11 cellular contexts compared by ENCODE assay signal in the genomic region with DNA sequence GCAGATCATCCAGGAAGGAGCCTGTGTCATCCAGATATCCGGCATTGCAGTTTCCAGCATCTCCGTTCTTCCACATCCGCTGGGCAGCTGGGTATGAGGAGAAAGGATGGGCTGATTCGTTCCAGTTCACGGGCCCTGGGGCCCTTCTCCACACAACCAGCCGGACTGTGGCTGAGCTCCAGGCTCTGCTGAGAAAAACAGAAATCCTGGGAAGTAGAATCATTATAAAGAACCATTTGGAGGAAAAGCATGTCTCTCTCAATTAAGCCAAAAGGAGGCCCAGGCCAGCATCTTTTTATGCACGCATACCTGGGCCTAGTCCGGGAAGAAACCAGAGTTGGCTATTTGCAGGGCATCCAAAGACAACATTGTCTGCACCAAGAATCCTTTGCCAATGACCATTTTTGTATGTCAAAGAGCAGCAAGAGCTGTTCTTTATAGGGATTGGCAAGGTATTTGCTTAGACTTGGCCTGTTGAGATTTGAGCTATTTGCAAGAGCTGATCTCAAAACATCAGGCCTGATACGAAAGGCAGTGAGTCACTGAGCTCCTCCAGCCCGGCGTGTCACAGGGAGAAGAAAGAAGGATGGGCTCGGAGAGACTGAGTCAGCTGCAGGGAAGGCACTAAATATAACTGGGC.
DNase-seq lines count a peak whose midpoint lies in the region; ATAC-seq and TF ChIP-seq lines count a peak whose summit lies in the region.
"Had no signal": no experiment of that assay in that cellular context is flagged by ENCODE, and none has a peak within 500 bp of the region (broad histone marks: within the 10 kb centered on the region; RNA-seq: fewer than 3 reads in every experiment).

No MANE protein-coding gene starts in this region.

- H3K36me3 ChIP-seq in heart right ventricle: no peaks in the 10 kb centered on the region

- H3K4me1 ChIP-seq in heart right ventricle: peaks cover 9 to 64% (median 28%) of the 10 kb centered on the region in 9 donors

- ATAC-seq in heart right ventricle: peak in 7 of 8 donors; percentile 62 to 84 (median 75)
- ATAC-seq in sciatic nerve: peak; percentile 85
- no peak for ATAC-seq in HG03521 (IDR thresholded peaks at IDR 0.05; ENCODE audit: unreplicated experiment)
- ATAC-seq: left lobe of liver had no signal

- no peak overlapping the region for H3K4me3 Mint-ChIP-seq in type B pancreatic cell
- H3K4me3 Mint-ChIP-seq: activated CD4-positive, alpha-beta T cell treated with anti-CD3 and anti-CD28 coated beads, Interleukin-2, amount 10 ng/mL, durations not matched to agents 24 days and 14 days had no signal

- H3K27me3 ChIP-seq in heart right ventricle: peaks cover 0 to 8% (median 0%) of the 10 kb centered on the region in 7 donors

- H3K27ac Mint-ChIP-seq in type B pancreatic cell: no peak overlapping the region
- H3K27ac Mint-ChIP-seq: activated CD4-positive, alpha-beta T cell treated with anti-CD3 and anti-CD28 coated beads, Interleukin-2, amount 10 ng/mL, durations not matched to agents 24 days and 14 days had no signal

- H3K4me3 ChIP-seq in astrocyte of the cerebellum (ENCODE audit: low read depth, low read length) (no peak overlapping the region), heart right ventricle (no peak overlapping the region)

- peak overlapping the region; percentile 15 to 84 (median 59) for H3K27ac ChIP-seq in heart right ventricle

- H3K9me3 ChIP-seq in heart right ventricle: no peaks in the 10 kb centered on the region

- in situ Hi-C loops in astrocyte of the cerebellum (cut with HindIII; ENCODE audit: low sequenced_read_pairs): no loop called here

- H3K36me3 Mint-ChIP-seq in type B pancreatic cell: no peaks in the 10 kb centered on the region

- peaks cover 27% of the 10 kb centered on the region for H3K27me3 Mint-ChIP-seq in type B pancreatic cell
- H3K27me3 Mint-ChIP-seq: activated CD4-positive, alpha-beta T cell treated with anti-CD3 and anti-CD28 coated beads, Interleukin-2, amount 10 ng/mL, durations not matched to agents 24 days and 14 days had no signal

- WGBS in heart right ventricle, 2 donors: 58% methylated on average over 12 of the region's 12 CpGs

- peaks cover 30% of the 10 kb centered on the region for H3K4me1 Mint-ChIP-seq in type B pancreatic cell (ENCODE audit: unreplicated experiment)

- DNase-seq in EH (ENCODE audit: low read depth) (peak; percentile 85), astrocyte of the cerebellum (ENCODE audit: low read depth) (peak; percentile 69), heart right ventricle (peak in 1 of 2 donors; percentile 57), sciatic nerve (ENCODE audit: low spot score) (no peak), type B pancreatic cell (ENCODE audit: extremely low spot score, unreplicated experiment) (no peak), NCI-H69 (lab: John Stamatoyannopoulos, UW) (no peak), NCI-H2196 (lab: John Stamatoyannopoulos, UW; ENCODE audit: unreplicated experiment) (no peak)
- DNase-seq: activated CD4-positive, alpha-beta T cell treated with anti-CD3 and anti-CD28 coated beads, Interleukin-2, amount 10 ng/mL, durations not matched to agents 24 days and 14 days; stimulated activated CD4-positive, alpha-beta T cell treated with anti-CD3 and anti-CD28 coated beads, Interleukin-1b, Interleukin-23, amount 100 ng/mL, for 48 hours had no signal

- intact Hi-C loops in heart right ventricle (cut with DNase I) (no loop called here), sciatic nerve (cut with DNase I) (no loop called here)

- no peak for TF ChIP-seq CTCF in astrocyte of the cerebellum (IDR thresholded peaks at IDR 0.05; ENCODE audit: low read depth, low read length, missing control alignments)
- no peak for TF ChIP-seq CTCF in heart right ventricle (IDR thresholded peaks at IDR 0.05)
- no peak for TF ChIP-seq CTCF in type B pancreatic cell (conservative IDR thresholded peaks at IDR 0.05)

- H3K9me3 Mint-ChIP-seq in type B pancreatic cell: no peaks in the 10 kb centered on the region

Comparison
In these comparisons a context has a peak if more than half of its experiments do, and no peak if none do; other contexts are left out.
1. DNase-seq: peak in EH (single experiment) and astrocyte of the cerebellum (single experiment); none in sciatic nerve (single experiment), type B pancreatic cell (single experiment), NCI-H69 (single experiment) and NCI-H2196 (single experiment).